Comparison of ENCODE assay signal across 8 cellular contexts in genomic region chr14:20332386-20332945, GRCh38. TPM values are rescaled to one million over a fixed set of nuclear protein-coding genes. Genes with fewer than 3 reads are reported as not detected.
DNase-seq lines count a peak whose midpoint lies in the region; ATAC-seq and TF ChIP-seq lines count a peak whose summit lies in the region.

No MANE protein-coding gene starts in this region.

- no peaks in the 10 kb centered on the region for H3K27me3 Mint-ChIP-seq in IgD-negative memory B cell
- H3K27me3 Mint-ChIP-seq in stimulated activated naive CD8-positive, alpha-beta T cell treated with anti-CD3 and anti-CD28 coated beads, Interleukin-15, amount 100 ng/mL, for 72 hours = no peaks in the 10 kb centered on the region

- H3K27ac ChIP-seq in 22Rv1 = peak overlapping the region; percentile 91

- peak; percentile 13 for ATAC-seq in GM18907 (IDR thresholded peaks at IDR 0.05; ENCODE audit: unreplicated experiment)
- ATAC-seq in stimulated activated naive CD8-positive, alpha-beta T cell treated with anti-CD3 and anti-CD28 coated beads, Interleukin-15, amount 100 ng/mL, for 72 hours = peak; percentile 10

- H3K36me3 ChIP-seq in kidney epithelial cell (ENCODE audit: control insufficient read depth, insufficient read depth, low read length) = no peaks in the 10 kb centered on the region

- H3K36me3 Mint-ChIP-seq in IgD-negative memory B cell = peaks cover 2% of the 10 kb centered on the region

- H3K4me1 Mint-ChIP-seq in IgD-negative memory B cell = peaks cover 26 to 43% (median 31%) of the 10 kb centered on the region in 3 donors
- peaks cover 46% of the 10 kb centered on the region for H3K4me1 Mint-ChIP-seq in stimulated activated naive CD8-positive, alpha-beta T cell treated with anti-CD3 and anti-CD28 coated beads, Interleukin-15, amount 100 ng/mL, for 72 hours

- H3K27ac Mint-ChIP-seq in IgD-negative memory B cell = peak overlapping the region; percentile 65 to 87 (median 82)
- peak overlapping the region; percentile 87 to 88 for H3K27ac Mint-ChIP-seq in stimulated activated naive CD8-positive, alpha-beta T cell treated with anti-CD3 and anti-CD28 coated beads, Interleukin-15, amount 100 ng/mL, for 72 hours

- no peaks in the 10 kb centered on the region for H3K27me3 ChIP-seq in kidney epithelial cell (ENCODE audit: control insufficient read depth, insufficient read depth, low read length)

- H3K9me3 Mint-ChIP-seq in IgD-negative memory B cell = no peaks in the 10 kb centered on the region
- H3K9me3 Mint-ChIP-seq in stimulated activated naive CD8-positive, alpha-beta T cell treated with anti-CD3 and anti-CD28 coated beads, Interleukin-15, amount 100 ng/mL, for 72 hours = no peaks in the 10 kb centered on the region

- TF ChIP-seq CTCF in 22Rv1 (IDR thresholded peaks at IDR 0.05) (peak; percentile 11; the same call in 1 of the 2 replicates), kidney epithelial cell (IDR thresholded peaks at IDR 0.05; ENCODE audit: insufficient read depth, low read length, poor library complexity, severe bottlenecking) (no peak)

- H3K4me3 ChIP-seq in kidney epithelial cell (ENCODE audit: low read depth, low read length) = peak overlapping the region; percentile 74

- DNase-seq in astrocyte of the hippocampus (ENCODE audit: low read depth, low spot score) (peak; percentile 32), kidney epithelial cell (ENCODE audit: low read depth) (no peak), SHP77 (lab: John Stamatoyannopoulos, UW) (no peak)
- no peak for DNase-seq in stimulated activated naive CD8-positive, alpha-beta T cell treated with anti-CD3 and anti-CD28 coated beads, Interleukin-15, amount 100 ng/mL, for 72 hours
- DNase-seq in stimulated activated CD8-positive, alpha-beta memory T cell treated with anti-CD3 and anti-CD28 coated beads, Interleukin-4, amount 100 ng/mL, for 48 hours = no peak

- peak overlapping the region; percentile 99 to 100 (median 100) for H3K4me3 Mint-ChIP-seq in IgD-negative memory B cell
- H3K4me3 Mint-ChIP-seq in stimulated activated naive CD8-positive, alpha-beta T cell treated with anti-CD3 and anti-CD28 coated beads, Interleukin-15, amount 100 ng/mL, for 72 hours = peak overlapping the region; percentile 83 to 95

RNA-seq across cellular contexts. Expression of gene CCNB1IP1, which starts 0.6 kb away (rescaled TPM):
- polyA plus RNA-seq in IgD-negative memory B cell = 17.6 TPM
- 236 and 246 TPM in 2 replicates for total RNA-seq in kidney epithelial cell

RNA-seq across cellular contexts. Expression of gene PARP2, which starts 11.0 kb away (rescaled TPM):
- 10.1 TPM for polyA plus RNA-seq in IgD-negative memory B cell
- 16.2 and 22.2 TPM in 2 replicates for total RNA-seq in kidney epithelial cell

RNA-seq across cellular contexts. Expression of gene TTC5, which starts 26.7 kb away (rescaled TPM):
- 24.1 TPM for polyA plus RNA-seq in IgD-negative memory B cell
- total RNA-seq in kidney epithelial cell = 10.9 and 13.3 TPM in 2 replicates
